ENCODE assay signal across 13 cellular contexts in genomic region chr2:141942006-141942789, GRCh38.
A peak's percentile ranks its signal among the peaks of the same experiment; 100 is the strongest.
DNase-seq lines count a peak whose midpoint lies in the region; ATAC-seq and TF ChIP-seq lines count a peak whose summit lies in the region.
"Had no signal": no experiment of that assay in that cellular context is flagged by ENCODE, and none has a peak within 500 bp of the region (broad histone marks: within the 10 kb centered on the region; RNA-seq: fewer than 3 reads in every experiment).

No MANE protein-coding gene starts in this region.

- H3K9me3 ChIP-seq in WERI-Rb-1 (ENCODE audit: severe bottlenecking), result no peaks in the 10 kb centered on the region
- H3K9me3 ChIP-seq: colonic mucosa, MG63, vagina had no signal

- in situ Hi-C loops in GM13977 (cut with MboI; ENCODE audit: low pct_unique_long_range_greater_than_20kb, low sequenced_read_pairs, unreplicated experiment), result no loop called here

- H3K4me1 Mint-ChIP-seq in glutamatergic neuron (ENCODE audit: low read depth, unreplicated experiment), result peaks cover 37% of the 10 kb centered on the region
- no peaks in the 10 kb centered on the region for H3K4me1 Mint-ChIP-seq in activated T-cell treated with anti-CD3 and anti-CD28 coated beads, Interleukin-2, amount 50 U/mL, for 24 hours (ENCODE audit: low read depth)
- H3K4me1 Mint-ChIP-seq: activated naive CD4-positive, alpha-beta T cell treated with anti-CD3 and anti-CD28 coated beads, Interleukin-2, amount 50 U/mL, for 24 hours had no signal

- no peaks in the 10 kb centered on the region for H3K27me3 ChIP-seq in WERI-Rb-1 (ENCODE audit: insufficient read depth, low read depth, severe bottlenecking)
- H3K27me3 ChIP-seq: colonic mucosa, MG63, vagina had no signal

- no peaks in the 10 kb centered on the region for H3K36me3 ChIP-seq in WERI-Rb-1
- H3K36me3 ChIP-seq: colonic mucosa, MG63, vagina had no signal

- H3K9me3 Mint-ChIP-seq in glutamatergic neuron (ENCODE audit: unreplicated experiment), result no peaks in the 10 kb centered on the region
- H3K9me3 Mint-ChIP-seq in activated T-cell treated with anti-CD3 and anti-CD28 coated beads, Interleukin-2, amount 50 U/mL, for 24 hours, result peaks cover 10% of the 10 kb centered on the region
- H3K9me3 Mint-ChIP-seq: activated naive CD4-positive, alpha-beta T cell treated with anti-CD3 and anti-CD28 coated beads, Interleukin-2, amount 50 U/mL, for 24 hours had no signal

- DNase-seq in GM13977 (ENCODE audit: low spot score) (no peak), WERI-Rb-1 (no peak), glutamatergic neuron (no peak), left colon (no peak)
- no peak for DNase-seq in activated T-cell treated with anti-CD3 and anti-CD28 coated beads, Interleukin-2, amount 50 U/mL, for 24 hours
- DNase-seq: colonic mucosa, MG63, NCI-H2227 treated with DMSO at 0.1 percent for 48 hours had no signal

- ATAC-seq in GM21390 (IDR thresholded peaks at IDR 0.05; ENCODE audit: unreplicated experiment) (no peak), left colon (no peak), GM19467 (IDR thresholded peaks at IDR 0.05; ENCODE audit: unreplicated experiment) (no peak)

- H3K27me3 Mint-ChIP-seq in glutamatergic neuron (ENCODE audit: unreplicated experiment), result no peaks in the 10 kb centered on the region
- H3K27me3 Mint-ChIP-seq in activated T-cell treated with anti-CD3 and anti-CD28 coated beads, Interleukin-2, amount 50 U/mL, for 24 hours, result no peaks in the 10 kb centered on the region
- H3K27me3 Mint-ChIP-seq: activated naive CD4-positive, alpha-beta T cell treated with anti-CD3 and anti-CD28 coated beads, Interleukin-2, amount 50 U/mL, for 24 hours had no signal

- intact Hi-C loops in left colon (cut with DNase I, micrococcal nuclease), result no loop called here

- H3K27ac ChIP-seq in 22Rv1, result no peak overlapping the region
- H3K27ac ChIP-seq in WERI-Rb-1, result no peak overlapping the region
- H3K27ac ChIP-seq: colonic mucosa, vagina had no signal

- no peak overlapping the region for H3K4me3 Mint-ChIP-seq in glutamatergic neuron (ENCODE audit: unreplicated experiment)
- no peak overlapping the region for H3K4me3 Mint-ChIP-seq in activated T-cell treated with anti-CD3 and anti-CD28 coated beads, Interleukin-2, amount 50 U/mL, for 24 hours
- H3K4me3 Mint-ChIP-seq: activated naive CD4-positive, alpha-beta T cell treated with anti-CD3 and anti-CD28 coated beads, Interleukin-2, amount 50 U/mL, for 24 hours had no signal

- TF ChIP-seq CTCF in 22Rv1 (IDR thresholded peaks at IDR 0.05) (peak; percentile 47), GM13977 (IDR thresholded peaks at IDR 0.05; ENCODE audit: extremely low read depth, insufficient read depth, missing control alignments) (peak; percentile 20), WERI-Rb-1 (IDR thresholded peaks at IDR 0.05; ENCODE audit: low read depth, low read length) (peak; percentile 35; the same call in 1 of the 2 replicates), glutamatergic neuron (IDR thresholded peaks at IDR 0.05; ENCODE audit: partially characterized antibody, unreplicated experiment) (peak; percentile 59)

- no peak overlapping the region for H3K4me3 ChIP-seq in WERI-Rb-1 (ENCODE audit: low read depth, low read length)
- H3K4me3 ChIP-seq: colonic mucosa, MG63, vagina had no signal

- no peaks in the 10 kb centered on the region for H3K36me3 Mint-ChIP-seq in glutamatergic neuron (ENCODE audit: unreplicated experiment)
- H3K36me3 Mint-ChIP-seq in activated T-cell treated with anti-CD3 and anti-CD28 coated beads, Interleukin-2, amount 50 U/mL, for 24 hours (ENCODE audit: low read depth), result no peaks in the 10 kb centered on the region
- H3K36me3 Mint-ChIP-seq: activated naive CD4-positive, alpha-beta T cell treated with anti-CD3 and anti-CD28 coated beads, Interleukin-2, amount 50 U/mL, for 24 hours had no signal

- H3K27ac Mint-ChIP-seq in glutamatergic neuron (ENCODE audit: unreplicated experiment), result no peak overlapping the region
- H3K27ac Mint-ChIP-seq in activated T-cell treated with anti-CD3 and anti-CD28 coated beads, Interleukin-2, amount 50 U/mL, for 24 hours, result no peak overlapping the region
- H3K27ac Mint-ChIP-seq: activated naive CD4-positive, alpha-beta T cell treated with anti-CD3 and anti-CD28 coated beads, Interleukin-2, amount 50 U/mL, for 24 hours had no signal
